1 cellular context compared by ENCODE assay signal in genomic region chr12:12725-13640, GRCh38. TPM values are rescaled to one million over a fixed set of nuclear protein-coding genes. Genes with fewer than 3 reads are reported as not detected.
"Had no signal": no experiment of that assay in that cellular context is flagged by ENCODE, and none has a peak within 500 bp of the region (broad histone marks: within the 10 kb centered on the region; RNA-seq: fewer than 3 reads in every experiment).

No MANE protein-coding gene starts in this region.

RNA-seq across cellular contexts. Expression of gene IQSEC3, which starts 53.6 kb away (rescaled TPM):
- total RNA-seq: activated B cell treated with CpG ODN at 0.5 μM for 24 hours had no signal
